In genomic region chr1:14294006-14294405, GRCh38 we compare ENCODE assay signal across 9 cellular contexts.
"Had no signal": no experiment of that assay in that cellular context is flagged by ENCODE, and none has a peak within 500 bp of the region (broad histone marks: within the 10 kb centered on the region; RNA-seq: fewer than 3 reads in every experiment).

No MANE protein-coding gene starts in this region.

- H3K27ac ChIP-seq: GM23248 had no signal

- FAIRE-seq: H54, HTR-8/SVneo, K562 had no signal

- H3K4me3 Mint-ChIP-seq: H9 had no signal

- H3K9ac ChIP-seq: GM23248 had no signal

- H3K27ac Mint-ChIP-seq: H9 had no signal

- H3K4me3 ChIP-seq: GM23248, K562 had no signal

- DNase-seq: GM23248, GOT3, H9, HCEC 1CT, IMR-90, KG1 had no signal

- H2AFZ ChIP-seq: GM23248 had no signal

- ATAC-seq: K562 had no signal
